22 cellular contexts compared by ENCODE assay signal in the genomic region with DNA sequence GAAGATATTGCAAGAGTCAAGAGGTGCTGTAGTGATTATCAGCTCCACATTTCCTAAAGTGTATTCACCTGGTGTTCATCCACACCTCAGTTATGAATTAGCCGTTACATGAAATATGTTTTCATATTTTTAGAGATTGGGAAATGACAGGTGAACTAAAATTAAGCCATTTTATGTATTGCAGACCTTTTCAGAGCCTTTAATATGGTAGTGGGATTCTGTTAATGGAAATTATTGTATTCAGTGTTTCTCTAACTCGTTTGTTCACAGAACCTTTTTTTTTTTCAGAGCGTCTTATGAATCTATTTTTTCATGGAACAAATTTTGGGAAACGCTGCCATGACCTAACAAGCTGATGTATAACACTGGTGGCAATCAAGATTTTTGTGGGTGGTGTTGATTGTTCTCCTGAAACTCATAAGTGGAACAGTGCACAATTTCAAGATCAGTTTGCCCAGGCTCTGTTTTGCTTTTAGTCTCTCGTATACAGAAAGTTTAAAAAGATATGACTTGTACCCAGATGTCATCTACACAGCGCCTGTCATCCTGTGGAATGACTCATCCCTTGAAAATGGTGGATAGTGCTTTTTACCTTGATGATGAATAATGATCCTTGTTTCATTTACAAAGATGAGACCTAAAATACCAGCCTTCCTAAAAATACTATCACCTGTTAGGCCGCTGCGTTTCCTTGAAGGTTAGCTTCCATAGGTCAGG.
"Had no signal": no experiment of that assay in that cellular context is flagged by ENCODE, and none has a peak within 500 bp of the region (broad histone marks: within the 10 kb centered on the region; RNA-seq: fewer than 3 reads in every experiment).

No MANE protein-coding gene starts in this region.

- DNase-seq: activated CD4-positive, alpha-beta T cell treated with anti-CD3 and anti-CD28 coated beads, Interleukin-2, amount 50 U/mL, for 1 hour; activated naive CD4-positive, alpha-beta T cell treated with Interleukin-2 at 50 U/mL for 16 hours; activated naive CD8-positive, alpha-beta T cell treated with anti-CD3 and anti-CD28 coated beads for 36 hours; activated T-cell treated with anti-CD3 and anti-CD28 coated beads, Interleukin-2, amount 50 U/mL, for 24 hours; colonic mucosa; dorsolateral prefrontal cortex; effector memory CD8-positive, alpha-beta T cell; gastrocnemius medialis; hippocampal formation; left ventricle myocardium inferior; naive thymus-derived CD4-positive, alpha-beta T cell; posterior cingulate gyrus; spleen; stimulated activated CD4-positive, alpha-beta T cell treated with anti-CD3 and anti-CD28 coated beads, Interleukin-4, amount 100 ng/mL, for 1 hour; stimulated activated naive CD4-positive, alpha-beta T cell treated with Interleukin-2 at 50 U/mL for 16 hours had no signal

- ATAC-seq: activated CD4-positive, CD25-positive, alpha-beta regulatory T cell treated with anti-CD3 and anti-CD28 coated beads, Interleukin-2, amount 50 U/mL, for 24 hours; effector memory CD8-positive, alpha-beta T cell; gastrocnemius medialis; naive thymus-derived CD4-positive, alpha-beta T cell had no signal

- H3K27me3 ChIP-seq: breast epithelium, colonic mucosa, dorsolateral prefrontal cortex, esophagus muscularis mucosa, gastrocnemius medialis, neural progenitor cell, spleen, vagina had no signal

- H3K27ac ChIP-seq: breast epithelium, colonic mucosa, dorsolateral prefrontal cortex, esophagus muscularis mucosa, gastrocnemius medialis, left ventricle myocardium inferior, neural progenitor cell, spleen, thoracic aorta, vagina, VCaP had no signal

- H2AFZ ChIP-seq: neural progenitor cell had no signal

- H3K4me2 ChIP-seq: neural progenitor cell had no signal

- H3K36me3 ChIP-seq: breast epithelium, colonic mucosa, esophagus muscularis mucosa, gastrocnemius medialis, left ventricle myocardium inferior, neural progenitor cell, spleen, thoracic aorta, vagina had no signal

- H3K4me1 ChIP-seq: breast epithelium, colonic mucosa, esophagus muscularis mucosa, gastrocnemius medialis, left ventricle myocardium inferior, neural progenitor cell, spleen, vagina had no signal

- H3K9ac ChIP-seq: neural progenitor cell had no signal

- H3K4me3 ChIP-seq: breast epithelium, colonic mucosa, dorsolateral prefrontal cortex, esophagus muscularis mucosa, gastrocnemius medialis, left ventricle myocardium inferior, neural progenitor cell, spleen, thoracic aorta, vagina had no signal

- H3K9me3 ChIP-seq: breast epithelium, colonic mucosa, esophagus muscularis mucosa, gastrocnemius medialis, left ventricle myocardium inferior, thoracic aorta, vagina had no signal
